18 cellular contexts compared by ENCODE assay signal in the genomic region with DNA sequence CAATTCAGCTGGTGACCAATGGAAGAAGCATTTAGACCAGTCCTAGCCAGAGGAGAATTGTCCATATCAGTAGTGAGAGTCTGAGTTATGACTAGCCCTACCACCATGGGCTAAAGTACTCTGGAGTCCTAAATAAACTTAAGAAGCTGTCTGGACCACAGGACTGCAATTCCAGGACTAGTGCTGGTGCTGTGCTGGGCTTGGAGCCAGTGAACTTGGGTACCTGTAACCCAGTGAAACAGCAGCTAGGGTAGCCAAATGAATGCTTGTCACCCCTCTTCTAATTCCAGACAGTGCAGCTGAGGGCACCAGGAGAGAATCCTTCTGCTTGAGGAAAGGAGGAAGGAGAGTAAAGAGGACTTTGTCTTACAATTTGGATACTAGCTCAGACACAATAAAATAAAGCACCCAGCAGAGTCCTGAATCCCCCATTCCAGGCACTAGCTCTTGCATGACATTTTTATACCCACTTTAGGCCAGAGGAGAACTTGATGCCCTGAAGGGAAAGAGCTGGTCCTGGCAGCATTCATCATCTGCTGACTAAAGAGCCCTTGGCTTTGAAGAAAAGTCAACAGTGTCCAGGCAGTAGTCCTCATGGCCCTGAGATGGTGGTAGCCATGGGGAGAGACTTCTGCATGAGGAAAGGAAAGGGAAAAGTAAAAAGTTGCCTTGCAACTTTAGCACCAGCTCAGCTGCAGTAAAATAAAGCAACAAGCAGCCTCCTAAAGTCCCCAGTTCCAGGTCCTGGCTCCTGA.
"Had no signal": no experiment of that assay in that cellular context is flagged by ENCODE, and none has a peak within 500 bp of the region (broad histone marks: within the 10 kb centered on the region; RNA-seq: fewer than 3 reads in every experiment).

No MANE protein-coding gene starts in this region.

- H3K27ac Mint-ChIP-seq: naive thymus-derived CD8-positive, alpha-beta T cell had no signal

- H3K27ac ChIP-seq: epithelial cell of prostate, esophagus muscularis mucosa, gastrocnemius medialis, heart right ventricle, neutrophil, right atrium auricular region, sigmoid colon, skin epidermis had no signal

- H3K4me1 Mint-ChIP-seq: central memory CD8-positive, alpha-beta T cell; naive thymus-derived CD8-positive, alpha-beta T cell had no signal

- H3K36me3 ChIP-seq: esophagus muscularis mucosa, gastrocnemius medialis, heart right ventricle, neutrophil, right atrium auricular region, sigmoid colon had no signal

- DNase-seq: cortex of kidney; effector memory CD4-positive, alpha-beta T cell; gastrocnemius medialis; heart right ventricle; left cardiac atrium; mammary epithelial cell; mucosa of descending colon; naive thymus-derived CD8-positive, alpha-beta T cell; sigmoid colon; stimulated activated CD4-positive, alpha-beta T cell treated with anti-CD3 and anti-CD28 coated beads, Interleukin-12 subunit alpha, Interleukin-12 subunit beta, amount 100 ng/mL, for 4 hours; stimulated activated naive CD4-positive, alpha-beta T cell treated with Interleukin-2 at 50 U/mL for 16 hours had no signal

- H3K4me3 Mint-ChIP-seq: central memory CD8-positive, alpha-beta T cell; naive thymus-derived CD8-positive, alpha-beta T cell had no signal

- H3K4me3 ChIP-seq: esophagus muscularis mucosa, gastrocnemius medialis, heart right ventricle, mucosa of descending colon, right atrium auricular region, sigmoid colon, skin epidermis had no signal

- FAIRE-seq: keratinocyte had no signal

- H3K4me1 ChIP-seq: esophagus muscularis mucosa, gastrocnemius medialis, heart right ventricle, right atrium auricular region, sigmoid colon had no signal

- H3K27me3 Mint-ChIP-seq: central memory CD8-positive, alpha-beta T cell; naive thymus-derived CD8-positive, alpha-beta T cell had no signal

- H3K9me3 ChIP-seq: gastrocnemius medialis, neutrophil, right atrium auricular region had no signal

- H3K27me3 ChIP-seq: esophagus muscularis mucosa, gastrocnemius medialis, heart right ventricle, neutrophil, right atrium auricular region, sigmoid colon had no signal

- ATAC-seq: gastrocnemius medialis; heart right ventricle; left cardiac atrium; mucosa of descending colon; naive thymus-derived CD8-positive, alpha-beta T cell had no signal
